ENCODE assay signal across 1 cellular context in the genomic region with DNA sequence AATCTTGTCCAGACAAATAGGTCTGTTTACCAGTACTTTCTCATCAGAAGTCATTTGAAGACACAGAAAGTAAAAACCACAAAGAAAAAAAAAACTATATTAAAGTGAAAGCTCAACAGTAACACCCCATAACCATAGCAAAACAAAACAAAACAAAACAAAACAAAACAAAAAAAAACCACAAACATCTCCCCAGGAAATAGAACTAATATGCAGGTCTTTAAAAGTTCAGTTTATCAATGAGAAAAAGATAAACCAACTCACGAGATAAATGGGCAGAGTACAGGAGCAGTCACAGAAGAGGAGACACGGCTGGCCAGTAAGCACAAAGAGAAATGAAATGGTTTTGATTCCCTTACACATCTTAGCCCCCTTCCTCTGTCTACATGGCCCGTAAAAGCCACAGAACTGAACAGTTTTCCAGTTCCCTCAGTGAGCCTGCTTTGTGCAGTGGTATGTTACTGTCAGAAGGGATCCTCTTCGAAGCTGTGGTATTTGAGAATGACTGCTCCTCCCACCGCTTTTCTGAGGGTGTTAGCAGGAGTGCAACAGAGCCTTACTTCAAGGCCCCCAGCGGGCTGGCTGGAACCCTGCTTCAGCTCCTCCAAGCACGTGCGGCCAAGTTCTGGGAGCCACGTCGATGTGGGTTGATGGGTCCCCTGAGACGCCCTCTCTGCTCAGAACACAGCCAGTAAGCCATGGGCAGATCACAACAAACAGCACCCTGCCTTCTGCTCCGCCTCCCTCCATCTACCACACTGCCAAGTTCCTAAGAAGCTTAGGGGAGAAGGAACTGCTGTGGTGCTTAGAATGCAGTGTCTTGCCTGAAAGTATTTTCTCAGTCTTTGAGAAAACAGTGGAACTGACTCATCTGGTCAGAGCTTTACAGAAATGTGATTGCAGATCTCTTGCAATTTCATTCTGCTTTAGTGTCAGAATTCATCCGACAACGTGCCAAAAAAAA.
TF ChIP-seq lines count a peak whose summit lies in the region.

No MANE protein-coding gene starts in this region.

TF ChIP-seq in HEK293, 187 proteins besides CTCF, POLR2A, EP300 and RAD21 (continued from another document and continues in another):
- TF ChIP-seq, protein P1, sequence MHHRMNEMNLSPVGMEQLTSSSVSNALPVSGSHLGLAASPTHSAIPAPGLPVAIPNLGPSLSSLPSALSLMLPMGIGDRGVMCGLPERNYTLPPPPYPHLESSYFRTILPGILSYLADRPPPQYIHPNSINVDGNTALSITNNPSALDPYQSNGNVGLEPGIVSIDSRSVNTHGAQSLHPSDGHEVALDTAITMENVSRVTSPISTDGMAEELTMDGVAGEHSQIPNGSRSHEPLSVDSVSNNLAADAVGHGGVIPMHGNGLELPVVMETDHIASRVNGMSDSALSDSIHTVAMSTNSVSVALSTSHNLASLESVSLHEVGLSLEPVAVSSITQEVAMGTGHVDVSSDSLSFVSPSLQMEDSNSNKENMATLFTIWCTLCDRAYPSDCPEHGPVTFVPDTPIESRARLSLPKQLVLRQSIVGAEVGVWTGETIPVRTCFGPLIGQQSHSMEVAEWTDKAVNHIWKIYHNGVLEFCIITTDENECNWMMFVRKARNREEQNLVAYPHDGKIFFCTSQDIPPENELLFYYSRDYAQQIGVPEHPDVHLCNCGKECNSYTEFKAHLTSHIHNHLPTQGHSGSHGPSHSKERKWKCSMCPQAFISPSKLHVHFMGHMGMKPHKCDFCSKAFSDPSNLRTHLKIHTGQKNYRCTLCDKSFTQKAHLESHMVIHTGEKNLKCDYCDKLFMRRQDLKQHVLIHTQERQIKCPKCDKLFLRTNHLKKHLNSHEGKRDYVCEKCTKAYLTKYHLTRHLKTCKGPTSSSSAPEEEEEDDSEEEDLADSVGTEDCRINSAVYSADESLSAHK (tag by site-specific recombination; IDR thresholded peaks at IDR 0.05): no peak
- TF ChIP-seq ZNF2 (tag by site-specific recombination; IDR thresholded peaks at IDR 0.05) (no peak; the same call in 1 of the 2 replicates), ZNF549 (tag by site-specific recombination; IDR thresholded peaks at IDR 0.05) (no peak), ZNF555 (tag by site-specific recombination; conservative IDR thresholded peaks at IDR 0.05) (no peak), ZEB2 (tag by site-specific recombination; IDR thresholded peaks at IDR 0.05) (peak; percentile 27; the same call in 1 of the 2 replicates), ZNF510 (tag by site-specific recombination; IDR thresholded peaks at IDR 0.05; ENCODE audit: insufficient replicate concordance) (no peak), ZNF202 (tag by site-specific recombination; IDR thresholded peaks at IDR 0.05; ENCODE audit: borderline replicate concordance) (no peak), KLF16 (tag by site-specific recombination; IDR thresholded peaks at IDR 0.05) (0 out of 2 replicates have a peak, but pooled peaks have one; percentile 24), ZNF132 (tag by site-specific recombination; IDR thresholded peaks at IDR 0.05; ENCODE audit: borderline replicate concordance) (no peak), ZNF560 (tag by site-specific recombination; IDR thresholded peaks at IDR 0.05; ENCODE audit: borderline replicate concordance) (no peak), ZNF404 (tag by site-specific recombination; IDR thresholded peaks at IDR 0.05) (no peak), ZNF514 (tag by site-specific recombination; IDR thresholded peaks at IDR 0.05) (no peak), ZBTB8A (tag by site-specific recombination; IDR thresholded peaks at IDR 0.05) (0 out of 2 replicates have a peak, but pooled peaks have one; percentile 62), ZNF302 (tag by site-specific recombination; IDR thresholded peaks at IDR 0.05; ENCODE audit: low read depth) (no peak), ZNF311 (tag by site-specific recombination; IDR thresholded peaks at IDR 0.05; ENCODE audit: borderline replicate concordance) (no peak), ZNF366 (tag by site-specific recombination; conservative IDR thresholded peaks at IDR 0.05) (peak; percentile 65), ZNF658 (tag by site-specific recombination; IDR thresholded peaks at IDR 0.05) (no peak), ZNF140 (tag by site-specific recombination; IDR thresholded peaks at IDR 0.05) (no peak), ZNF768 (tag by site-specific recombination; IDR thresholded peaks at IDR 0.05) (no peak), ZNF10 (tag by site-specific recombination; IDR thresholded peaks at IDR 0.05) (no peak)
- TF ChIP-seq, protein P2, sequence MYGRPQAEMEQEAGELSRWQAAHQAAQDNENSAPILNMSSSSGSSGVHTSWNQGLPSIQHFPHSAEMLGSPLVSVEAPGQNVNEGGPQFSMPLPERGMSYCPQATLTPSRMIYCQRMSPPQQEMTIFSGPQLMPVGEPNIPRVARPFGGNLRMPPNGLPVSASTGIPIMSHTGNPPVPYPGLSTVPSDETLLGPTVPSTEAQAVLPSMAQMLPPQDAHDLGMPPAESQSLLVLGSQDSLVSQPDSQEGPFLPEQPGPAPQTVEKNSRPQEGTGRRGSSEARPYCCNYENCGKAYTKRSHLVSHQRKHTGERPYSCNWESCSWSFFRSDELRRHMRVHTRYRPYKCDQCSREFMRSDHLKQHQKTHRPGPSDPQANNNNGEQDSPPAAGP (tag by site-specific recombination; IDR thresholded peaks at IDR 0.05): no peak
- TF ChIP-seq, protein P3, sequence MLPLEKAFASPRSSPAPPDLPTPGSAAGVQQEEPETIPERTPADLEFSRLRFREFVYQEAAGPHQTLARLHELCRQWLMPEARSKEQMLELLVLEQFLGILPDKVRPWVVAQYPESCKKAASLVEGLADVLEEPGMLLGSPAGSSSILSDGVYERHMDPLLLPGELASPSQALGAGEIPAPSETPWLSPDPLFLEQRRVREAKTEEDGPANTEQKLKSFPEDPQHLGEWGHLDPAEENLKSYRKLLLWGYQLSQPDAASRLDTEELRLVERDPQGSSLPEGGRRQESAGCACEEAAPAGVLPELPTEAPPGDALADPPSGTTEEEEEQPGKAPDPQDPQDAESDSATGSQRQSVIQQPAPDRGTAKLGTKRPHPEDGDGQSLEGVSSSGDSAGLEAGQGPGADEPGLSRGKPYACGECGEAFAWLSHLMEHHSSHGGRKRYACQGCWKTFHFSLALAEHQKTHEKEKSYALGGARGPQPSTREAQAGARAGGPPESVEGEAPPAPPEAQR (tag by site-specific recombination; IDR thresholded peaks at IDR 0.05): no peak
- TF ChIP-seq, protein P4, sequence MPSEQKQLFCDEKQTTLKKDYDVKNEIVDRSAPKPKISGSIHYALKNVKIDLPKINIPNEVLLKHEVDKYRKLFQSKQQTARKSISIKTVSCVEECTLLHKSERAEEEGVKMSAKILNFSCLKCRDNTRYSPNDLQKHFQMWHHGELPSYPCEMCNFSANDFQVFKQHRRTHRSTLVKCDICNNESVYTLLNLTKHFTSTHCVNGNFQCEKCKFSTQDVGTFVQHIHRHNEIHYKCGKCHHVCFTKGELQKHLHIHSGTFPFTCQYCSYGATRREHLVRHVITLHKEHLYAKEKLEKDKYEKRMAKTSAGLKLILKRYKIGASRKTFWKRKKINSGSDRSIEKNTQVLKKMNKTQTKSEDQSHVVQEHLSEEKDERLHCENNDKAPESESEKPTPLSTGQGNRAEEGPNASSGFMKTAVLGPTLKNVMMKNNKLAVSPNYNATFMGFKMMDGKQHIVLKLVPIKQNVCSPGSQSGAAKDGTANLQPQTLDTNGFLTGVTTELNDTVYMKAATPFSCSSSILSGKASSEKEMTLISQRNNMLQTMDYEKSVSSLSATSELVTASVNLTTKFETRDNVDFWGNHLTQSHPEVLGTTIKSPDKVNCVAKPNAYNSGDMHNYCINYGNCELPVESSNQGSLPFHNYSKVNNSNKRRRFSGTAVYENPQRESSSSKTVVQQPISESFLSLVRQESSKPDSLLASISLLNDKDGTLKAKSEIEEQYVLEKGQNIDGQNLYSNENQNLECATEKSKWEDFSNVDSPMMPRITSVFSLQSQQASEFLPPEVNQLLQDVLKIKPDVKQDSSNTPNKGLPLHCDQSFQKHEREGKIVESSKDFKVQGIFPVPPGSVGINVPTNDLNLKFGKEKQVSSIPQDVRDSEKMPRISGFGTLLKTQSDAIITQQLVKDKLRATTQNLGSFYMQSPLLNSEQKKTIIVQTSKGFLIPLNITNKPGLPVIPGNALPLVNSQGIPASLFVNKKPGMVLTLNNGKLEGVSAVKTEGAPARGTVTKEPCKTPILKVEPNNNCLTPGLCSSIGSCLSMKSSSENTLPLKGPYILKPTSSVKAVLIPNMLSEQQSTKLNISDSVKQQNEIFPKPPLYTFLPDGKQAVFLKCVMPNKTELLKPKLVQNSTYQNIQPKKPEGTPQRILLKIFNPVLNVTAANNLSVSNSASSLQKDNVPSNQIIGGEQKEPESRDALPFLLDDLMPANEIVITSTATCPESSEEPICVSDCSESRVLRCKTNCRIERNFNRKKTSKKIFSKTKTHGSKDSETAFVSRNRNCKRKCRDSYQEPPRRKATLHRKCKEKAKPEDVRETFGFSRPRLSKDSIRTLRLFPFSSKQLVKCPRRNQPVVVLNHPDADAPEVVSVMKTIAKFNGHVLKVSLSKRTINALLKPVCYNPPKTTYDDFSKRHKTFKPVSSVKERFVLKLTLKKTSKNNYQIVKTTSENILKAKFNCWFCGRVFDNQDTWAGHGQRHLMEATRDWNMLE (tag by site-specific recombination; conservative IDR thresholded peaks at IDR 0.05; ENCODE audit: low read depth): no peak
- TF ChIP-seq, protein P5, sequence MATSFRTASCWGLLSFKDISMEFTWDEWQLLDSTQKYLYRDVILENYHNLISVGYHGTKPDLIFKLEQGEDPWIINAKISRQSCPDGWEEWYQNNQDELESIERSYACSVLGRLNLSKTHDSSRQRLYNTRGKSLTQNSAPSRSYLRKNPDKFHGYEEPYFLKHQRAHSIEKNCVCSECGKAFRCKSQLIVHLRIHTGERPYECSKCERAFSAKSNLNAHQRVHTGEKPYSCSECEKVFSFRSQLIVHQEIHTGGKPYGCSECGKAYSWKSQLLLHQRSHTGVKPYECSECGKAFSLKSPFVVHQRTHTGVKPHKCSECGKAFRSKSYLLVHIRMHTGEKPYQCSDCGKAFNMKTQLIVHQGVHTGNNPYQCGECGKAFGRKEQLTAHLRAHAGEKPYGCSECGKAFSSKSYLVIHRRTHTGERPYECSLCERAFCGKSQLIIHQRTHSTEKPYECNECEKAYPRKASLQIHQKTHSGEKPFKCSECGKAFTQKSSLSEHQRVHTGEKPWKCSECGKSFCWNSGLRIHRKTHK (tag by site-specific recombination; IDR thresholded peaks at IDR 0.05): no peak
- TF ChIP-seq, protein P6, sequence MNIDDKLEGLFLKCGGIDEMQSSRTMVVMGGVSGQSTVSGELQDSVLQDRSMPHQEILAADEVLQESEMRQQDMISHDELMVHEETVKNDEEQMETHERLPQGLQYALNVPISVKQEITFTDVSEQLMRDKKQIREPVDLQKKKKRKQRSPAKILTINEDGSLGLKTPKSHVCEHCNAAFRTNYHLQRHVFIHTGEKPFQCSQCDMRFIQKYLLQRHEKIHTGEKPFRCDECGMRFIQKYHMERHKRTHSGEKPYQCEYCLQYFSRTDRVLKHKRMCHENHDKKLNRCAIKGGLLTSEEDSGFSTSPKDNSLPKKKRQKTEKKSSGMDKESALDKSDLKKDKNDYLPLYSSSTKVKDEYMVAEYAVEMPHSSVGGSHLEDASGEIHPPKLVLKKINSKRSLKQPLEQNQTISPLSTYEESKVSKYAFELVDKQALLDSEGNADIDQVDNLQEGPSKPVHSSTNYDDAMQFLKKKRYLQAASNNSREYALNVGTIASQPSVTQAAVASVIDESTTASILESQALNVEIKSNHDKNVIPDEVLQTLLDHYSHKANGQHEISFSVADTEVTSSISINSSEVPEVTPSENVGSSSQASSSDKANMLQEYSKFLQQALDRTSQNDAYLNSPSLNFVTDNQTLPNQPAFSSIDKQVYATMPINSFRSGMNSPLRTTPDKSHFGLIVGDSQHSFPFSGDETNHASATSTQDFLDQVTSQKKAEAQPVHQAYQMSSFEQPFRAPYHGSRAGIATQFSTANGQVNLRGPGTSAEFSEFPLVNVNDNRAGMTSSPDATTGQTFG (tag by site-specific recombination; IDR thresholded peaks at IDR 0.05; ENCODE audit: borderline replicate concordance): no peak
- TF ChIP-seq, protein P7, sequence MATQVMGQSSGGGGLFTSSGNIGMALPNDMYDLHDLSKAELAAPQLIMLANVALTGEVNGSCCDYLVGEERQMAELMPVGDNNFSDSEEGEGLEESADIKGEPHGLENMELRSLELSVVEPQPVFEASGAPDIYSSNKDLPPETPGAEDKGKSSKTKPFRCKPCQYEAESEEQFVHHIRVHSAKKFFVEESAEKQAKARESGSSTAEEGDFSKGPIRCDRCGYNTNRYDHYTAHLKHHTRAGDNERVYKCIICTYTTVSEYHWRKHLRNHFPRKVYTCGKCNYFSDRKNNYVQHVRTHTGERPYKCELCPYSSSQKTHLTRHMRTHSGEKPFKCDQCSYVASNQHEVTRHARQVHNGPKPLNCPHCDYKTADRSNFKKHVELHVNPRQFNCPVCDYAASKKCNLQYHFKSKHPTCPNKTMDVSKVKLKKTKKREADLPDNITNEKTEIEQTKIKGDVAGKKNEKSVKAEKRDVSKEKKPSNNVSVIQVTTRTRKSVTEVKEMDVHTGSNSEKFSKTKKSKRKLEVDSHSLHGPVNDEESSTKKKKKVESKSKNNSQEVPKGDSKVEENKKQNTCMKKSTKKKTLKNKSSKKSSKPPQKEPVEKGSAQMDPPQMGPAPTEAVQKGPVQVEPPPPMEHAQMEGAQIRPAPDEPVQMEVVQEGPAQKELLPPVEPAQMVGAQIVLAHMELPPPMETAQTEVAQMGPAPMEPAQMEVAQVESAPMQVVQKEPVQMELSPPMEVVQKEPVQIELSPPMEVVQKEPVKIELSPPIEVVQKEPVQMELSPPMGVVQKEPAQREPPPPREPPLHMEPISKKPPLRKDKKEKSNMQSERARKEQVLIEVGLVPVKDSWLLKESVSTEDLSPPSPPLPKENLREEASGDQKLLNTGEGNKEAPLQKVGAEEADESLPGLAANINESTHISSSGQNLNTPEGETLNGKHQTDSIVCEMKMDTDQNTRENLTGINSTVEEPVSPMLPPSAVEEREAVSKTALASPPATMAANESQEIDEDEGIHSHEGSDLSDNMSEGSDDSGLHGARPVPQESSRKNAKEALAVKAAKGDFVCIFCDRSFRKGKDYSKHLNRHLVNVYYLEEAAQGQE (tag by site-specific recombination; IDR thresholded peaks at IDR 0.05): no peak
- TF ChIP-seq, protein P8, sequence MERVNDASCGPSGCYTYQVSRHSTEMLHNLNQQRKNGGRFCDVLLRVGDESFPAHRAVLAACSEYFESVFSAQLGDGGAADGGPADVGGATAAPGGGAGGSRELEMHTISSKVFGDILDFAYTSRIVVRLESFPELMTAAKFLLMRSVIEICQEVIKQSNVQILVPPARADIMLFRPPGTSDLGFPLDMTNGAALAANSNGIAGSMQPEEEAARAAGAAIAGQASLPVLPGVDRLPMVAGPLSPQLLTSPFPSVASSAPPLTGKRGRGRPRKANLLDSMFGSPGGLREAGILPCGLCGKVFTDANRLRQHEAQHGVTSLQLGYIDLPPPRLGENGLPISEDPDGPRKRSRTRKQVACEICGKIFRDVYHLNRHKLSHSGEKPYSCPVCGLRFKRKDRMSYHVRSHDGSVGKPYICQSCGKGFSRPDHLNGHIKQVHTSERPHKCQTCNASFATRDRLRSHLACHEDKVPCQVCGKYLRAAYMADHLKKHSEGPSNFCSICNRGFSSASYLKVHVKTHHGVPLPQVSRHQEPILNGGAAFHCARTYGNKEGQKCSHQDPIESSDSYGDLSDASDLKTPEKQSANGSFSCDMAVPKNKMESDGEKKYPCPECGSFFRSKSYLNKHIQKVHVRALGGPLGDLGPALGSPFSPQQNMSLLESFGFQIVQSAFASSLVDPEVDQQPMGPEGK (tag by site-specific recombination; IDR thresholded peaks at IDR 0.05): peak; percentile 75
